Comparison of ENCODE assay signal across 11 cellular contexts in genomic region chr12:131046813-131047788, GRCh38.
DNase-seq lines count a peak whose midpoint lies in the region; ATAC-seq and TF ChIP-seq lines count a peak whose summit lies in the region.
"Had no signal": no experiment of that assay in that cellular context is flagged by ENCODE, and none has a peak within 500 bp of the region (broad histone marks: within the 10 kb centered on the region; RNA-seq: fewer than 3 reads in every experiment).

No MANE protein-coding gene starts in this region.

- TF ChIP-seq POLR2A in esophagus muscularis mucosa (IDR thresholded peaks at IDR 0.05; ENCODE audit: low read depth) (no peak), gastrocnemius medialis (IDR thresholded peaks at IDR 0.05) (no peak)

- H3K9me3 ChIP-seq in esophagus muscularis mucosa (no peaks in the 10 kb centered on the region), gastrocnemius medialis (no peaks in the 10 kb centered on the region)
- H3K9me3 ChIP-seq: prostate gland had no signal

- peaks cover 23 to 31% (median 26%) of the 10 kb centered on the region in 4 donors for H3K4me1 ChIP-seq in esophagus muscularis mucosa
- H3K4me1 ChIP-seq in gastrocnemius medialis: peaks cover 5 to 8% of the 10 kb centered on the region in 2 donors
- H3K4me1 ChIP-seq: prostate gland had no signal

- in situ Hi-C loops in gastrocnemius medialis (cut with MboI; ENCODE audit: low sequenced_read_pairs in 4 of 4): no loop called here

- no peak for TF ChIP-seq EP300 in esophagus muscularis mucosa (IDR thresholded peaks at IDR 0.05)

- DNase-seq in DMS53 (lab: John Stamatoyannopoulos, UW) (peak; percentile 16), DMS53 treated with DMSO at 0.1 percent for 48 hours (lab: John Stamatoyannopoulos, UW; ENCODE audit: unreplicated experiment) (no peak), NOMO-1 treated with dmso at 0.1 percent for 144 hours (lab: John Stamatoyannopoulos, UW; ENCODE audit: unreplicated experiment) (peak; percentile 1), esophagus muscularis mucosa (ENCODE audit: extremely low spot score) (no peak), gastrocnemius medialis (peak in 1 of 2 donors; percentile 25), NCI-H446 treated with DMSO at 0.1 percent for 48 hours (lab: John Stamatoyannopoulos, UW) (no peak)
- DNase-seq in central memory CD4-positive, alpha-beta T cell: no peak
- DNase-seq: 8988T, NCI-H1694 treated with DMSO at 0.1 percent for 48 hours had no signal

- WGBS in esophagus muscularis mucosa: 79% methylated on average over 15 of the region's 19 CpGs

- H3K36me3 ChIP-seq in esophagus muscularis mucosa: peaks cover 0 to 13% (median 8%) of the 10 kb centered on the region in 4 donors
- H3K36me3 ChIP-seq in gastrocnemius medialis: no peaks in the 10 kb centered on the region
- H3K36me3 ChIP-seq: prostate gland had no signal

- ATAC-seq in gastrocnemius medialis (peak; percentile 24 to 33), GM21825 (IDR thresholded peaks at IDR 0.05; ENCODE audit: unreplicated experiment) (no peak)

- H3K27ac ChIP-seq in esophagus muscularis mucosa (replicated peaks in 1 of 4): peak overlapping the region in 3 of 4 donors; percentile 19 to 27 (median 26)
- peak overlapping the region in 1 of 4 donors; percentile 37 for H3K27ac ChIP-seq in gastrocnemius medialis
- H3K27ac ChIP-seq: prostate gland had no signal

- no peak for TF ChIP-seq CTCF in esophagus muscularis mucosa (IDR thresholded peaks at IDR 0.05)
- TF ChIP-seq CTCF in gastrocnemius medialis (IDR thresholded peaks at IDR 0.05 in 4 of 5, conservative IDR thresholded peaks at IDR 0.05 in 1 of 5): no peak

- no peaks in the 10 kb centered on the region for H3K27me3 ChIP-seq in esophagus muscularis mucosa
- no peaks in the 10 kb centered on the region for H3K27me3 ChIP-seq in gastrocnemius medialis

- intact Hi-C loops in esophagus muscularis mucosa (cut with DNase I) (no loop called here), gastrocnemius medialis (cut with DNase I; ENCODE audit: low total_unique reads) (no loop called here)

- no peak overlapping the region for H3K4me3 ChIP-seq in esophagus muscularis mucosa
- H3K4me3 ChIP-seq in gastrocnemius medialis: no peak overlapping the region
- H3K4me3 ChIP-seq: prostate gland had no signal

Comparison
In these comparisons a context has a peak if more than half of its experiments do, and no peak if none do; other contexts are left out.
1. DNase-seq: peak in DMS53 (single experiment) and NOMO-1 treated with dmso at 0.1 percent for 144 hours (single experiment); none in DMS53 treated with DMSO at 0.1 percent for 48 hours (single experiment), esophagus muscularis mucosa (single experiment), central memory CD4-positive, alpha-beta T cell (single experiment) and NCI-H446 treated with DMSO at 0.1 percent for 48 hours (single experiment).